In genomic region chr12:77229640-77230442, GRCh38 we compare ENCODE assay signal across 21 cellular contexts.
DNase-seq lines count a peak whose midpoint lies in the region; ATAC-seq, FAIRE-seq and TF ChIP-seq lines count a peak whose summit lies in the region.
"Had no signal": no experiment of that assay in that cellular context is flagged by ENCODE, and none has a peak within 500 bp of the region (broad histone marks: within the 10 kb centered on the region; RNA-seq: fewer than 3 reads in every experiment).

No MANE protein-coding gene starts in this region.

- no peak overlapping the region for H3K4me3 Mint-ChIP-seq in astrocyte (ENCODE audit: unreplicated experiment)

- no peak overlapping the region for H3K9ac ChIP-seq in astrocyte (ENCODE audit: low read length)
- H3K9ac ChIP-seq in fibroblast of lung (ENCODE audit: insufficient read depth, low read length), result no peak overlapping the region

- CTCF ChIA-PET in OCI-LY7 (lab: Charles Lee; ENCODE audit: unreplicated experiment), result no interaction called here

- peaks cover 2% of the 10 kb centered on the region for H3K9me3 Mint-ChIP-seq in astrocyte (ENCODE audit: unreplicated experiment)

- H3K27me3 Mint-ChIP-seq in astrocyte (ENCODE audit: low read depth, unreplicated experiment), result no peaks in the 10 kb centered on the region

- H3K27ac Mint-ChIP-seq in astrocyte (ENCODE audit: unreplicated experiment), result no peak overlapping the region

- H3K4me1 ChIP-seq in astrocyte (ENCODE audit: insufficient read depth, low read length) (no peaks in the 10 kb centered on the region), fibroblast of lung (ENCODE audit: control insufficient read depth, extremely low read depth, insufficient read depth, low read length) (peaks cover 2% of the 10 kb centered on the region), OCI-LY7 (ENCODE audit: insufficient read depth, low read length, poor library complexity, severe bottlenecking) (no peaks in the 10 kb centered on the region)
- H3K4me1 ChIP-seq: pancreas had no signal

- H3K27ac ChIP-seq in astrocyte (ENCODE audit: low read depth, low read length) (no peak overlapping the region), fibroblast of lung (ENCODE audit: insufficient read depth, low read length) (no peak overlapping the region), OCI-LY7 (ENCODE audit: low read depth, low read length, poor library complexity, severe bottlenecking) (no peak overlapping the region)
- H3K27ac ChIP-seq: heart left ventricle, pancreas had no signal

- no peak for FAIRE-seq in astrocyte (lab: Jason Lieb, UNC)
- FAIRE-seq: D721Med, HTR-8/SVneo, pancreas had no signal

- BruUV-seq in OCI-LY7 (replicated peaks; lab: Mats Ljungman, UMichigan), result no TSS peak

- no peaks in the 10 kb centered on the region for H3K9me2 ChIP-seq in OCI-LY7 (ENCODE audit: insufficient read depth, low read length)

- no peak overlapping the region for H3K4me3 ChIP-seq in LNCaP clone FGC (ENCODE audit: low read depth, low read length)
- H3K4me3 ChIP-seq in astrocyte (ENCODE audit: insufficient read depth, low read depth, low read length), result no peak overlapping the region
- H3K4me3 ChIP-seq in fibroblast of lung (replicated peaks in 1 of 4; ENCODE audit: control extremely low read depth in 1 of 4, insufficient read depth in 1 of 4, low read depth in 3 of 4, low read length in 4 of 4), result peak overlapping the region in 1 of 4 experiments; percentile 22
- no peak overlapping the region for H3K4me3 ChIP-seq in OCI-LY7 (ENCODE audit: low read depth, low read length, poor library complexity, severe bottlenecking)
- H3K4me3 ChIP-seq: heart left ventricle, pancreas had no signal

- no peak for TF ChIP-seq CTCF in LNCaP clone FGC (IDR thresholded peaks at IDR 0.05; ENCODE audit: control insufficient read depth, extremely low read depth, insufficient read depth)
- no peak for TF ChIP-seq CTCF in astrocyte (IDR thresholded peaks at IDR 0.05; ENCODE audit: insufficient read depth, low read depth, low read length)
- peak in 1 of 2 donors; percentile 1 for TF ChIP-seq CTCF in fibroblast of lung (conservative IDR thresholded peaks at IDR 0.05 in 1 of 2, IDR thresholded peaks at IDR 0.05 in 1 of 2; ENCODE audit: low read depth in 1 of 2, low read length in 2 of 2)
- no peak for TF ChIP-seq CTCF in OCI-LY7 (conservative IDR thresholded peaks at IDR 0.05; ENCODE audit: low read length)

- no peak for ATAC-seq in HG02798 (IDR thresholded peaks at IDR 0.05; ENCODE audit: poor library complexity, unreplicated experiment)
- ATAC-seq: heart left ventricle, left colon, pancreas had no signal

- intact Hi-C loops in OCI-LY7 (cut with micrococcal nuclease; ENCODE audit: unreplicated experiment), result no loop called here

- POLR2A ChIA-PET in OCI-LY7 (lab: Charles Lee), result no interaction called here

- H2AFZ ChIP-seq in astrocyte (ENCODE audit: low read depth, low read length), result no peak overlapping the region
- no peak overlapping the region for H2AFZ ChIP-seq in fibroblast of lung (ENCODE audit: low read length)
- no peak overlapping the region for H2AFZ ChIP-seq in OCI-LY7 (ENCODE audit: low read length)

- no peaks in the 10 kb centered on the region for H4K20me1 ChIP-seq in astrocyte (ENCODE audit: insufficient read depth, low read length)
- no peaks in the 10 kb centered on the region for H4K20me1 ChIP-seq in fibroblast of lung (ENCODE audit: control insufficient read depth, extremely low read depth, insufficient read depth, low read length)
- H4K20me1 ChIP-seq in OCI-LY7 (ENCODE audit: insufficient read depth, low read length), result no peaks in the 10 kb centered on the region

- H3K79me2 ChIP-seq in astrocyte (ENCODE audit: insufficient read depth, low read length) (no peaks in the 10 kb centered on the region), fibroblast of lung (ENCODE audit: control insufficient read depth, insufficient read depth, low read length) (no peaks in the 10 kb centered on the region), OCI-LY7 (ENCODE audit: insufficient read depth, low read depth, low read length) (no peaks in the 10 kb centered on the region)

- H3K4me2 ChIP-seq in astrocyte (ENCODE audit: low read length) (no peak overlapping the region), fibroblast of lung (ENCODE audit: extremely low read depth, insufficient read depth, low read length) (no peak overlapping the region), OCI-LY7 (ENCODE audit: low read length) (no peak overlapping the region)

- no peaks in the 10 kb centered on the region for H3K36me3 ChIP-seq in astrocyte (ENCODE audit: insufficient read depth, low read length)
- H3K36me3 ChIP-seq in fibroblast of lung (ENCODE audit: control insufficient read depth, insufficient read depth, low read length), result no peaks in the 10 kb centered on the region
- H3K36me3 ChIP-seq in OCI-LY7 (ENCODE audit: insufficient read depth, low read length), result no peaks in the 10 kb centered on the region
- H3K36me3 ChIP-seq: heart left ventricle, pancreas had no signal

- H3K36me3 Mint-ChIP-seq in astrocyte (ENCODE audit: low read depth, unreplicated experiment), result no peaks in the 10 kb centered on the region

- H3K4me1 Mint-ChIP-seq in astrocyte (ENCODE audit: low read depth, unreplicated experiment), result peaks cover 7% of the 10 kb centered on the region

- H3K27me3 ChIP-seq in astrocyte (ENCODE audit: insufficient read depth, low read length), result no peaks in the 10 kb centered on the region
- H3K27me3 ChIP-seq in fibroblast of lung (ENCODE audit: control insufficient read depth, insufficient read depth, low read length), result no peaks in the 10 kb centered on the region
- H3K27me3 ChIP-seq: heart left ventricle, pancreas had no signal

- peak; percentile 7 for DNase-seq in LNCaP clone FGC (ENCODE audit: low read depth)
- DNase-seq in astrocyte (ENCODE audit: low read depth), result peak; percentile 23
- DNase-seq in fibroblast of lung (ENCODE audit: low read depth in 2 of 2), result peak; percentile 35 to 65
- peak; percentile 15 for DNase-seq in pulmonary artery endothelial cell (ENCODE audit: low read depth, low spot score)
- DNase-seq in activated CD4-positive, alpha-beta T cell treated with anti-CD3 and anti-CD28 coated beads for 48 hours, result no peak
- DNase-seq in OCI-LY7 (ENCODE audit: low spot score), result no peak
- no peak for DNase-seq in cerebellar nuclear complex (lab: John Stamatoyannopoulos, UW)
- DNase-seq: activated CD4-positive, alpha-beta T cell treated with anti-CD3 and anti-CD28 coated beads for 1 hour; activated CD8-positive, alpha-beta memory T cell treated with anti-CD3 and anti-CD28 coated beads, Interleukin-2, amount 50 U/mL, for 48 hours; activated naive CD4-positive, alpha-beta T cell treated with Interleukin-2 at 50 U/mL for 16 hours; central memory CD4-positive, alpha-beta T cell; H7; heart left ventricle; left colon; NCI-H2081 treated with DMSO at 0.1 percent for 48 hours; NCI-H774; pancreas; T-helper 2 cell had no signal

- H3K9me3 ChIP-seq in astrocyte (ENCODE audit: insufficient read depth, low read depth, low read length), result no peaks in the 10 kb centered on the region
- no peaks in the 10 kb centered on the region for H3K9me3 ChIP-seq in fibroblast of lung (ENCODE audit: control insufficient read depth, insufficient read depth, low read depth, low read length)
- no peaks in the 10 kb centered on the region for H3K9me3 ChIP-seq in OCI-LY7 (ENCODE audit: low read length)
- H3K9me3 ChIP-seq: heart left ventricle, pancreas had no signal

Comparison
In these comparisons a context has a peak if more than half of its experiments do, and no peak if none do; other contexts are left out.
1. DNase-seq: peak in LNCaP clone FGC (single experiment), astrocyte (single experiment), fibroblast of lung (2 of 2) and pulmonary artery endothelial cell (single experiment); none in activated CD4-positive, alpha-beta T cell treated with anti-CD3 and anti-CD28 coated beads for 48 hours (single experiment), OCI-LY7 (single experiment) and cerebellar nuclear complex (0 of 2).